ENCODE assay signal across 9 cellular contexts in genomic region chr11:32890843-32891656, GRCh38. TPM values are rescaled to one million over a fixed set of nuclear protein-coding genes. Genes with fewer than 3 reads are reported as not detected.
DNase-seq lines count a peak whose midpoint lies in the region; ATAC-seq and TF ChIP-seq lines count a peak whose summit lies in the region.
"Had no signal": no experiment of that assay in that cellular context is flagged by ENCODE, and none has a peak within 500 bp of the region (broad histone marks: within the 10 kb centered on the region; RNA-seq: fewer than 3 reads in every experiment).

No MANE protein-coding gene starts in this region.

- H3K4me3 ChIP-seq in breast epithelium (no peak overlapping the region), epithelial cell of esophagus (ENCODE audit: low read length) (peak overlapping the region; percentile 86)

- ATAC-seq in stimulated activated naive B cell treated with anti-CD40 and anti-IgM and Interleukin-4, amounts not matched to agents 10 μg/mL and 1 μg/mL and 100 μg/mL, for 72 hours (replicated peaks): no peak
- ATAC-seq in GM18870 (IDR thresholded peaks at IDR 0.05; ENCODE audit: unreplicated experiment): no peak

- TF ChIP-seq CTCF in MCF 10A (IDR thresholded peaks at IDR 0.05; ENCODE audit: unreplicated experiment) (no peak), breast epithelium (IDR thresholded peaks at IDR 0.05) (no peak), epithelial cell of esophagus (IDR thresholded peaks at IDR 0.05; ENCODE audit: insufficient read depth, low read depth, low read length, missing control alignments) (no peak)

- H3K36me3 Mint-ChIP-seq in MCF 10A (ENCODE audit: insufficient read depth, unreplicated experiment): peaks cover 13% of the 10 kb centered on the region
- peaks cover 3 to 4% of the 10 kb centered on the region in 2 donors for H3K36me3 Mint-ChIP-seq in stimulated activated naive B cell treated with anti-CD40 and anti-IgM and Interleukin-4, amounts not matched to agents 10 μg/mL and 1 μg/mL and 100 μg/mL, for 72 hours

- peak overlapping the region; percentile 93 for H3K27ac Mint-ChIP-seq in MCF 10A (ENCODE audit: low read depth, unreplicated experiment)
- no peak overlapping the region for H3K27ac Mint-ChIP-seq in stimulated activated naive B cell treated with anti-CD40 and anti-IgM and Interleukin-4, amounts not matched to agents 10 μg/mL and 1 μg/mL and 100 μg/mL, for 72 hours

- BruUV-seq in MCF 10A (replicated peaks; lab: Mats Ljungman, UMichigan): no TSS peak

- no peaks in the 10 kb centered on the region for H3K27me3 Mint-ChIP-seq in MCF 10A (ENCODE audit: insufficient read depth, unreplicated experiment)
- no peaks in the 10 kb centered on the region for H3K27me3 Mint-ChIP-seq in stimulated activated naive B cell treated with anti-CD40 and anti-IgM and Interleukin-4, amounts not matched to agents 10 μg/mL and 1 μg/mL and 100 μg/mL, for 72 hours

- H3K36me3 ChIP-seq in breast epithelium: no peaks in the 10 kb centered on the region

- POLR2A ChIA-PET in MCF 10A (lab: Yijun Ruan, JAX): interaction anchor here (0.9 to 6.1 kb wide), 15 partner anchors 9 to 307 kb away, joined by 3 to 76 read pairs (median 8); partner anchors contain the start of genes EIF3M and PRRG4

- DNase-seq in MCF 10A (ENCODE audit: unreplicated experiment) (no peak), breast epithelium (ENCODE audit: low spot score in 2 of 2) (no peak), NCI-H748 treated with DMSO at 0.1 percent for 48 hours (lab: John Stamatoyannopoulos, UW) (peak; percentile 77), epithelial cell of esophagus (ENCODE audit: low read depth) (peak; percentile 11), occipital lobe (lab: John Stamatoyannopoulos, UW) (no peak), NCI-H187 treated with DMSO at 0.1 percent for 48 hours (lab: John Stamatoyannopoulos, UW) (no peak)
- no peak for DNase-seq in stimulated activated naive B cell treated with anti-CD40 and anti-IgM and Interleukin-4, amounts not matched to agents 10 μg/mL and 1 μg/mL and 100 μg/mL, for 72 hours
- DNase-seq: NCI-H2029 had no signal

- H3K4me3 Mint-ChIP-seq in MCF 10A (ENCODE audit: unreplicated experiment): peak overlapping the region; percentile 97
- peak overlapping the region; percentile 84 to 95 for H3K4me3 Mint-ChIP-seq in stimulated activated naive B cell treated with anti-CD40 and anti-IgM and Interleukin-4, amounts not matched to agents 10 μg/mL and 1 μg/mL and 100 μg/mL, for 72 hours

- no peaks in the 10 kb centered on the region for H3K27me3 ChIP-seq in breast epithelium

- intact Hi-C loops in MCF 10A (cut with micrococcal nuclease): loop anchor here (5.0 kb wide), 1 partner anchor 64 kb away; the partner anchor contains the start of gene PRRG4
- intact Hi-C loops in breast epithelium (cut with DNase I; ENCODE audit: low total_unique reads): no loop called here

- H3K9me3 ChIP-seq in breast epithelium: no peaks in the 10 kb centered on the region

- CTCF ChIA-PET in MCF 10A (lab: Yijun Ruan, JAX): interaction anchor here (0.6 to 1.3 kb wide), 3 partner anchors 50 to 900 kb away, joined by 3 read pairs; no protein-coding TSS in a partner anchor

- H3K4me1 ChIP-seq in breast epithelium: no peaks in the 10 kb centered on the region

- no peak for TF ChIP-seq POLR2A in breast epithelium (IDR thresholded peaks at IDR 0.05)

- no peaks in the 10 kb centered on the region for H3K9me3 Mint-ChIP-seq in MCF 10A (ENCODE audit: unreplicated experiment)
- no peaks in the 10 kb centered on the region for H3K9me3 Mint-ChIP-seq in stimulated activated naive B cell treated with anti-CD40 and anti-IgM and Interleukin-4, amounts not matched to agents 10 μg/mL and 1 μg/mL and 100 μg/mL, for 72 hours

- H3K4me1 Mint-ChIP-seq in MCF 10A (ENCODE audit: insufficient read depth, unreplicated experiment): peaks cover 14% of the 10 kb centered on the region
- H3K4me1 Mint-ChIP-seq in stimulated activated naive B cell treated with anti-CD40 and anti-IgM and Interleukin-4, amounts not matched to agents 10 μg/mL and 1 μg/mL and 100 μg/mL, for 72 hours: peaks cover 13 to 26% of the 10 kb centered on the region in 2 donors

- H3K27ac ChIP-seq in breast epithelium: no peak overlapping the region

RNA-seq across cellular contexts. Expression of gene QSER1, which starts 1.6 kb away (rescaled TPM):
- total RNA-seq in MCF 10A (2022): 34.0 and 39.3 TPM in 2 replicates
- total RNA-seq in breast epithelium: 10 to 100 TPM; 34.4 to 55.3 (median 40.6) TPM
- total RNA-seq in occipital lobe: 66.8 TPM

Comparison
In these comparisons a context has a peak if more than half of its experiments do, and no peak if none do; other contexts are left out.
1. DNase-seq: peak in NCI-H748 treated with DMSO at 0.1 percent for 48 hours (single experiment) and epithelial cell of esophagus (single experiment); none in MCF 10A (single experiment), breast epithelium (0 of 2), stimulated activated naive B cell treated with anti-CD40 and anti-IgM and Interleukin-4, amounts not matched to agents 10 μg/mL and 1 μg/mL and 100 μg/mL, for 72 hours (single experiment), occipital lobe (single experiment) and NCI-H187 treated with DMSO at 0.1 percent for 48 hours (single experiment).